8 cellular contexts compared by ENCODE assay signal in genomic region chr18:45106331-45106774, GRCh38.
A peak's percentile ranks its signal among the peaks of the same experiment; 100 is the strongest.
DNase-seq lines count a peak whose midpoint lies in the region; ATAC-seq and TF ChIP-seq lines count a peak whose summit lies in the region.

No MANE protein-coding gene starts in this region.

- no peak for TF ChIP-seq CTCF in astrocyte of the spinal cord (IDR thresholded peaks at IDR 0.05; ENCODE audit: low read depth, low read length)

- no peak overlapping the region for H3K4me3 ChIP-seq in astrocyte of the spinal cord (ENCODE audit: low read depth, low read length)

- DNase-seq in GM03348 (ENCODE audit: low spot score) (peak; percentile 46), astrocyte of the spinal cord (ENCODE audit: low read depth, low spot score) (peak; percentile 55), substantia nigra (lab: John Stamatoyannopoulos, UW) (no peak), COR-L47 (lab: John Stamatoyannopoulos, UW) (no peak), hippocampal formation (lab: John Stamatoyannopoulos, UW) (no peak)
- no peak for DNase-seq in activated naive CD4-positive, alpha-beta T cell treated with anti-CD3 and anti-CD28 coated beads, Interleukin-2, amount 50 U/mL, for 16 hours

- H3K27ac ChIP-seq in substantia nigra (ENCODE audit: low read depth, low read length, poor library complexity, severe bottlenecking) = no peak overlapping the region

- in situ Hi-C loops in astrocyte of the spinal cord (cut with HindIII; ENCODE audit: low sequenced_read_pairs) = no loop called here

- ATAC-seq in GM21423 (IDR thresholded peaks at IDR 0.05; ENCODE audit: unreplicated experiment) (peak; percentile 90), HG03571 (IDR thresholded peaks at IDR 0.05; ENCODE audit: unreplicated experiment) (peak; percentile 86)

Comparison
In these comparisons a context has a peak if more than half of its experiments do, and no peak if none do; other contexts are left out.
1. DNase-seq: peak in GM03348 (single experiment) and astrocyte of the spinal cord (single experiment); none in substantia nigra (0 of 49), COR-L47 (single experiment), activated naive CD4-positive, alpha-beta T cell treated with anti-CD3 and anti-CD28 coated beads, Interleukin-2, amount 50 U/mL, for 16 hours (single experiment) and hippocampal formation (0 of 2).